ENCODE assay signal across 8 cellular contexts in genomic region chr3:136862611-136862951, GRCh38. TPM values are rescaled to one million over a fixed set of nuclear protein-coding genes. Genes with fewer than 3 reads are reported as not detected.
A peak's percentile ranks its signal among the peaks of the same experiment; 100 is the strongest.
DNase-seq lines count a peak whose midpoint lies in the region; ATAC-seq and TF ChIP-seq lines count a peak whose summit lies in the region.

No MANE protein-coding gene starts in this region.

- peak overlapping the region; percentile 97 for H3K4me3 Mint-ChIP-seq in activated CD8-positive, alpha-beta memory T cell treated with anti-CD3 and anti-CD28 coated beads, Interleukin-2, amount 10 ng/mL, durations not matched to agents 7 days and 5 days

- no peaks in the 10 kb centered on the region for H3K27me3 ChIP-seq in endocrine pancreas (ENCODE audit: control insufficient read depth, insufficient read depth, low read length)

- H3K9me3 ChIP-seq in endocrine pancreas (ENCODE audit: control insufficient read depth, low read length) = no peaks in the 10 kb centered on the region
- no peaks in the 10 kb centered on the region for H3K9me3 ChIP-seq in mucosa of descending colon

- CTCF ChIA-PET in activated CD8-positive, alpha-beta memory T cell treated with anti-CD3 and anti-CD28 coated beads, Interleukin-2, amount 10 ng/mL, durations not matched to agents 7 days and 5 days (lab: Charles Lee) = interaction anchor here (0.6 to 2.9 kb wide), 11 partner anchors 55 to 704 kb away, joined by 3 to 30 read pairs (median 4); partner anchors contain the start of gene STAG1

- no peaks in the 10 kb centered on the region for H3K27me3 Mint-ChIP-seq in activated CD8-positive, alpha-beta memory T cell treated with anti-CD3 and anti-CD28 coated beads, Interleukin-2, amount 10 ng/mL, durations not matched to agents 7 days and 5 days

- H3K9ac ChIP-seq in endocrine pancreas (ENCODE audit: control insufficient read depth, insufficient read depth, low read length) = peak overlapping the region; percentile 88

- H3K36me3 ChIP-seq in endocrine pancreas (ENCODE audit: control insufficient read depth, insufficient read depth, low read length) (no peaks in the 10 kb centered on the region), mucosa of descending colon (ENCODE audit: low read depth) (no peaks in the 10 kb centered on the region)

- no peaks in the 10 kb centered on the region for H3K9me3 Mint-ChIP-seq in activated CD8-positive, alpha-beta memory T cell treated with anti-CD3 and anti-CD28 coated beads, Interleukin-2, amount 10 ng/mL, durations not matched to agents 7 days and 5 days (ENCODE audit: low read depth)

- H3K36me3 Mint-ChIP-seq in activated CD8-positive, alpha-beta memory T cell treated with anti-CD3 and anti-CD28 coated beads, Interleukin-2, amount 10 ng/mL, durations not matched to agents 7 days and 5 days = peaks cover 26% of the 10 kb centered on the region

- intact Hi-C loops in mucosa of descending colon (cut with DNase I, micrococcal nuclease) = loop anchor here in 1 of 2 donors (5.0 kb wide), 1 partner anchor 110 kb away; the partner anchor contains the start of gene STAG1

- H3K4me3 ChIP-seq in endocrine pancreas (ENCODE audit: control insufficient read depth, insufficient read depth, low read length) (peak overlapping the region; percentile 99), mucosa of descending colon (peak overlapping the region; percentile 68)

- peak; percentile 63 for DNase-seq in activated CD8-positive, alpha-beta memory T cell treated with anti-CD3 and anti-CD28 coated beads, Interleukin-2, amount 10 ng/mL, durations not matched to agents 7 days and 5 days
- no peak for DNase-seq in activated CD8-positive, alpha-beta memory T cell treated with anti-CD3 and anti-CD28 coated beads for 24 hours
- DNase-seq in NCI-H2029 (lab: John Stamatoyannopoulos, UW) (peak; percentile 73), mucosa of descending colon (peak; percentile 56 to 80 (median 75))
- DNase-seq in activated CD4-positive, alpha-beta T cell treated with anti-CD3 and anti-CD28 coated beads for 4 hours = peak; percentile 20 to 37
- peak; percentile 50 for DNase-seq in stimulated activated naive CD8-positive, alpha-beta T cell treated with anti-CD3 and anti-CD28 coated beads, Interleukin-15, Interleukin-2, amounts not matched to agents 100 U/mL and 50 U/mL, for 24 hours

- peaks cover 46% of the 10 kb centered on the region for H3K4me1 Mint-ChIP-seq in activated CD8-positive, alpha-beta memory T cell treated with anti-CD3 and anti-CD28 coated beads, Interleukin-2, amount 10 ng/mL, durations not matched to agents 7 days and 5 days

- peaks cover 6% of the 10 kb centered on the region for H3K4me1 ChIP-seq in endocrine pancreas (ENCODE audit: control insufficient read depth, insufficient read depth, low read length)
- peaks cover 5% of the 10 kb centered on the region for H3K4me1 ChIP-seq in mucosa of descending colon (ENCODE audit: low read depth)

- H3K27ac Mint-ChIP-seq in activated CD8-positive, alpha-beta memory T cell treated with anti-CD3 and anti-CD28 coated beads, Interleukin-2, amount 10 ng/mL, durations not matched to agents 7 days and 5 days = peak overlapping the region; percentile 90

- ATAC-seq in activated CD8-positive, alpha-beta memory T cell treated with anti-CD3 and anti-CD28 coated beads, Interleukin-2, amount 10 ng/mL, durations not matched to agents 7 days and 5 days = peak; percentile 6
- ATAC-seq in HG02943 (IDR thresholded peaks at IDR 0.05; ENCODE audit: low read depth, unreplicated experiment) = peak; percentile 25
- ATAC-seq in mucosa of descending colon = peak; percentile 67
- ATAC-seq in stimulated activated naive CD8-positive, alpha-beta T cell treated with anti-CD3 and anti-CD28 coated beads, Interleukin-15, Interleukin-2, amounts not matched to agents 100 U/mL and 50 U/mL, for 24 hours = peak; percentile 3

- TF ChIP-seq CTCF in mucosa of descending colon (IDR thresholded peaks at IDR 0.05) = no peak

RNA-seq across cellular contexts. Expression of gene NCK1, which starts 0.6 kb away (rescaled TPM):
- 10 to 100 TPM; 37.1 to 37.4 TPM for total RNA-seq in activated CD8-positive, alpha-beta memory T cell treated with anti-CD3 and anti-CD28 coated beads, Interleukin-2, amount 10 ng/mL, durations not matched to agents 7 days and 5 days
- total RNA-seq in mucosa of descending colon = 10 to 100 TPM; 47.0 to 56.4 (median 50.1) TPM

RNA-seq across cellular contexts. Expression of gene SLC35G2, which starts 43.7 kb away (rescaled TPM):
- 1 to 10 TPM; 1.1 to 1.6 TPM for total RNA-seq in activated CD8-positive, alpha-beta memory T cell treated with anti-CD3 and anti-CD28 coated beads, Interleukin-2, amount 10 ng/mL, durations not matched to agents 7 days and 5 days
- total RNA-seq in mucosa of descending colon = 1 to 10 TPM in 2 of 3 donors, under 1 TPM in 1; 0.41 to 2.4 (median 1.9) TPM

Comparison
In these comparisons a context has a peak if more than half of its experiments do, and no peak if none do; other contexts are left out.
1. ATAC-seq: peak in every context shown above with its lines; median percentile 67 in mucosa of descending colon; 25 in HG02943; 6 in activated CD8-positive, alpha-beta memory T cell treated with anti-CD3 and anti-CD28 coated beads, Interleukin-2, amount 10 ng/mL, durations not matched to agents 7 days and 5 days; 3 in stimulated activated naive CD8-positive, alpha-beta T cell treated with anti-CD3 and anti-CD28 coated beads, Interleukin-15, Interleukin-2, amounts not matched to agents 100 U/mL and 50 U/mL, for 24 hours.